Comparison of ENCODE assay signal across 1 cellular context in the genomic region with DNA sequence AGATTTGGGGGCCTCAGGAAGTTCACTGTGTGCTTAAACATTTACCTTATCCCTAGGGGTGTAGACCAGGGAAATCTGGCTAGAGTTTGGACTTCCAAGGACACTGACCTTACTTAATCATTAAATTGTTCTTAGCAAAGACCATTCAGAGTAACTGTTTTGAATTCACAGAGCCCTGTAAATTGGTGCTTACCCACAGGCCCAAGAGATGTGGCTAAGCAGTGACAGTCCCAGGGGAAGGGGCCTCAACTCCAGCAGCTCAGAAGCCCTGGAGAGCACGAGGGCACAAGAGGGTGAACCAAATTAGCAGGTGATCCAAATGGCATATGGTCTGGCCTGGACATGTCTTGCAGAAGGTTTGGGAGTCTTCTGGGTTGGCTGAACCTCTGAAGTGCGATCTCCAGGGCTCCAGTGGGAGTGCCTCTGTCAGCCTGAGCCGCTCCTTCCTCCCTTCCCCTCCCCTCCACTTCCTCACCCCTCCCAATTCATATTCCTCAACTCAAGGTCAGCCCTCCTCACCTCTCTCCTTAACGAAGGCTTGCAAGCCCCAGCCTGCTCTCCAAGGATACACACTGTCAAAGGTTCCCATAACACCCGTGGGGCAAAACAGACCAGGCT.
A peak's percentile ranks its signal among the peaks of the same experiment; 100 is the strongest.
TF ChIP-seq lines count a peak whose summit lies in the region.

No MANE protein-coding gene starts in this region.

TF ChIP-seq in HEK293, 187 proteins besides CTCF, POLR2A, EP300 and RAD21 (continued from another document):
- TF ChIP-seq, protein P1, sequence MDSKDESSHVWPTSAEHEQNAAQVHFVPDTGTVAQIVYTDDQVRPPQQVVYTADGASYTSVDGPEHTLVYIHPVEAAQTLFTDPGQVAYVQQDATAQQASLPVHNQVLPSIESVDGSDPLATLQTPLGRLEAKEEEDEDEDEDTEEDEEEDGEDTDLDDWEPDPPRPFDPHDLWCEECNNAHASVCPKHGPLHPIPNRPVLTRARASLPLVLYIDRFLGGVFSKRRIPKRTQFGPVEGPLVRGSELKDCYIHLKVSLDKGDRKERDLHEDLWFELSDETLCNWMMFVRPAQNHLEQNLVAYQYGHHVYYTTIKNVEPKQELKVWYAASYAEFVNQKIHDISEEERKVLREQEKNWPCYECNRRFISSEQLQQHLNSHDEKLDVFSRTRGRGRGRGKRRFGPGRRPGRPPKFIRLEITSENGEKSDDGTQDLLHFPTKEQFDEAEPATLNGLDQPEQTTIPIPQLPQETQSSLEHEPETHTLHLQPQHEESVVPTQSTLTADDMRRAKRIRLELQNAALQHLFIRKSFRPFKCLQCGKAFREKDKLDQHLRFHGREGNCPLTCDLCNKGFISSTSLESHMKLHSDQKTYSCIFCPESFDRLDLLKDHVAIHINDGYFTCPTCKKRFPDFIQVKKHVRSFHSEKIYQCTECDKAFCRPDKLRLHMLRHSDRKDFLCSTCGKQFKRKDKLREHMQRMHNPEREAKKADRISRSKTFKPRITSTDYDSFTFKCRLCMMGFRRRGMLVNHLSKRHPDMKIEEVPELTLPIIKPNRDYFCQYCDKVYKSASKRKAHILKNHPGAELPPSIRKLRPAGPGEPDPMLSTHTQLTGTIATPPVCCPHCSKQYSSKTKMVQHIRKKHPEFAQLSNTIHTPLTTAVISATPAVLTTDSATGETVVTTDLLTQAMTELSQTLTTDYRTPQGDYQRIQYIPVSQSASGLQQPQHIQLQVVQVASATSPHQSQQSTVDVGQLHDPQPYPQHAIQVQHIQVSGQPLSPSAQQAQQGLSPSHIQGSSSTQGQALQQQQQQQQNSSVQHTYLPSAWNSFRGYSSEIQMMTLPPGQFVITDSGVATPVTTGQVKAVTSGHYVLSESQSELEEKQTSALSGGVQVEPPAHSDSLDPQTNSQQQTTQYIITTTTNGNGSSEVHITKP (tag by site-specific recombination; IDR thresholded peaks at IDR 0.05) = peak; percentile 77
